Comparison of ENCODE assay signal across 10 cellular contexts in the genomic region with DNA sequence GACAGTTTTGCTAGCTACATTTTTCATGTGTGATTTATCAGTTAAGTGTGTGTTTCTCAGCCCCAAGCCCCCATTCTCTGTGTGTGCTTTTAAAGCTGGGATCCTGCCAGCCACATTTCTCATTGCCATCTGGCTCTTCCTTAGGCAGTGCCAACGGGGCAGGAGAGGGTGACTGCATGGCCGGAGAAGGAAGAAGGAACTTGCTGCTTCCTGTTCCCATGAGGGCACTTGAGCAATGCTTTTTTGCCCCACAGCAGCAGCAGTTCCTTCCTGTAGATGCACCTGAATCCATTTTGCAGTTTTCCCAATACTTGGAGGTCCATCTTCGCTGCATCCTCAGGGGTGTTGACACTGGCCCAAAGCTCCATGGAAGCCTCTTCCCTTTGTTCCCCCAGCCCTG. TPM values are rescaled to one million over a fixed set of nuclear protein-coding genes. Genes with fewer than 3 reads are reported as not detected.
DNase-seq lines count a peak whose midpoint lies in the region; ATAC-seq, FAIRE-seq and TF ChIP-seq lines count a peak whose summit lies in the region.
"Had no signal": no experiment of that assay in that cellular context is flagged by ENCODE, and none has a peak within 500 bp of the region (broad histone marks: within the 10 kb centered on the region; RNA-seq: fewer than 3 reads in every experiment).

No MANE protein-coding gene starts in this region.

- H3K36me3 ChIP-seq in bronchial epithelial cell (ENCODE audit: control insufficient read depth, insufficient read depth, low read length) = no peaks in the 10 kb centered on the region

- H3K36me3 Mint-ChIP-seq in naive B cell = peaks cover 0 to 7% of the 10 kb centered on the region in 2 donors

- in situ Hi-C loops in G401 (cut with HindIII; ENCODE audit: low sequenced_read_pairs) = no loop called here

- peak overlapping the region in 5 of 8 donors; percentile 54 to 81 (median 73) for H3K4me3 Mint-ChIP-seq in naive B cell

- no peaks in the 10 kb centered on the region for H3K27me3 Mint-ChIP-seq in naive B cell

- H3K4me1 Mint-ChIP-seq in naive B cell = peaks cover 74 to 92% (median 84%) of the 10 kb centered on the region in 3 donors

- H3K27me3 ChIP-seq in bronchial epithelial cell (ENCODE audit: control insufficient read depth, insufficient read depth, low read length) = no peaks in the 10 kb centered on the region

- no peak for FAIRE-seq in bronchial epithelial cell (lab: Jason Lieb, UNC)

- H3K9me3 Mint-ChIP-seq in naive B cell = no peaks in the 10 kb centered on the region

- DNase-seq in G401 (ENCODE audit: low spot score) (peak; percentile 92), NCI-H1694 (lab: John Stamatoyannopoulos, UW) (peak; percentile 84), bronchial epithelial cell (ENCODE audit: low read depth) (peak; percentile 17), naive B cell (no peak), NCI-H1436 treated with DMSO at 0.1 percent for 48 hours (lab: John Stamatoyannopoulos, UW) (no peak)
- DNase-seq: glutamatergic neuron, NCI-H524 treated with DMSO at 0.1 percent for 48 hours had no signal

- no peak for TF ChIP-seq CTCF in bronchial epithelial cell (IDR thresholded peaks at IDR 0.05; ENCODE audit: insufficient read depth, low read length, severe bottlenecking)

- ATAC-seq in naive B cell (ENCODE audit: low read depth in 2 of 2) (no peak), GM21367 (IDR thresholded peaks at IDR 0.05; ENCODE audit: unreplicated experiment) (no peak), HG03095 (IDR thresholded peaks at IDR 0.05; ENCODE audit: unreplicated experiment) (no peak), GM21529 (IDR thresholded peaks at IDR 0.05; ENCODE audit: unreplicated experiment) (no peak)

- no peak overlapping the region for H3K4me3 ChIP-seq in bronchial epithelial cell (ENCODE audit: low read depth, low read length)

- peak overlapping the region in 5 of 6 donors; percentile 9 to 89 (median 66) for H3K27ac Mint-ChIP-seq in naive B cell

RNA-seq across cellular contexts. Expression of gene TNRC6B, which starts 37.5 kb away (rescaled TPM):
- total RNA-seq in G401 (2014; rRNA removed; shearing (Covaris generic)) = 11.1 TPM in 2 replicates
- total RNA-seq in bronchial epithelial cell = 8.3 and 8.4 TPM in 2 replicates
- 100 to 1,000 TPM in 4 of 6 donors, 10 to 100 TPM in 2; 37.3 to 171 (median 109) TPM for polyA plus RNA-seq in naive B cell (ENCODE audit: low read depth in 6 of 6)

Comparison
In these comparisons a context has a peak if more than half of its experiments do, and no peak if none do; other contexts are left out.
1. DNase-seq: peak in G401 (single experiment), NCI-H1694 (single experiment) and bronchial epithelial cell (single experiment); none in naive B cell (single experiment) and NCI-H1436 treated with DMSO at 0.1 percent for 48 hours (single experiment).